8 cellular contexts compared by ENCODE assay signal in genomic region chr5:157142317-157143126, GRCh38. TPM values are rescaled to one million over a fixed set of nuclear protein-coding genes. Genes with fewer than 3 reads are reported as not detected.
DNase-seq lines count a peak whose midpoint lies in the region; ATAC-seq and TF ChIP-seq lines count a peak whose summit lies in the region.

Gene MED7, minus strand, starts transcription at chr5:157142865. Its CDS starts 3,434 bp downstream, at chr5:157139431.

- CTCF ChIA-PET in activated CD8-positive, alpha-beta memory T cell treated with anti-CD3 and anti-CD28 coated beads, Interleukin-2, amount 10 ng/mL, durations not matched to agents 7 days and 5 days (lab: Charles Lee), result interaction anchor here (0.9 to 3.0 kb wide), 24 partner anchors 10 to 601 kb away, joined by 3 to 23 read pairs (median 4); partner anchors contain the start of genes HAVCR2, ITK and LSM11

- H3K9me3 ChIP-seq in NT2/D1 (ENCODE audit: insufficient read depth, low read length), result no peaks in the 10 kb centered on the region
- no peaks in the 10 kb centered on the region for H3K9me3 ChIP-seq in endodermal cell (ENCODE audit: control insufficient read depth, low read length)

- DNase-seq in COR-L47 (lab: John Stamatoyannopoulos, UW), result peak; percentile 98
- DNase-seq in HUDEP-2 (lab: John Stamatoyannopoulos, UW; ENCODE audit: unreplicated experiment in 76 of 76), result peak in 75 of 76 experiments; percentile 45 to 98 (median 91)
- DNase-seq in NT2/D1 (ENCODE audit: low read depth, low spot score), result peak; percentile 96
- peak; percentile 98 for DNase-seq in activated CD8-positive, alpha-beta memory T cell treated with anti-CD3 and anti-CD28 coated beads, Interleukin-2, amount 10 ng/mL, durations not matched to agents 7 days and 5 days
- DNase-seq in endodermal cell, result peak; percentile 97
- peak; percentile 93 for DNase-seq in mesenteric fat pad (ENCODE audit: low spot score)
- DNase-seq in stimulated activated CD8-positive, alpha-beta memory T cell treated with anti-CD3 and anti-CD28 coated beads, Interleukin-15, amount 100 ng/mL, for 24 hours (ENCODE audit: low read depth), result peak; percentile 55

- H3K27me3 ChIP-seq in NT2/D1 (ENCODE audit: insufficient read depth, insufficient read length) (no peaks in the 10 kb centered on the region), endodermal cell (ENCODE audit: control insufficient read depth, insufficient read depth, low read length, poor library complexity, severe bottlenecking) (no peaks in the 10 kb centered on the region)

- no peaks in the 10 kb centered on the region for H3K4me1 ChIP-seq in NT2/D1 (ENCODE audit: insufficient read depth, insufficient read length)
- no peaks in the 10 kb centered on the region for H3K4me1 ChIP-seq in endodermal cell (ENCODE audit: control insufficient read depth, insufficient read depth, low read length)

- no peaks in the 10 kb centered on the region for H3K9me3 Mint-ChIP-seq in activated CD8-positive, alpha-beta memory T cell treated with anti-CD3 and anti-CD28 coated beads, Interleukin-2, amount 10 ng/mL, durations not matched to agents 7 days and 5 days (ENCODE audit: low read depth)
- no peaks in the 10 kb centered on the region for H3K9me3 Mint-ChIP-seq in endodermal cell

- no peaks in the 10 kb centered on the region for H3K27me3 Mint-ChIP-seq in activated CD8-positive, alpha-beta memory T cell treated with anti-CD3 and anti-CD28 coated beads, Interleukin-2, amount 10 ng/mL, durations not matched to agents 7 days and 5 days
- peaks cover 2% of the 10 kb centered on the region for H3K27me3 Mint-ChIP-seq in endodermal cell (ENCODE audit: insufficient read depth)

- peak within 1 kb of the TSS; percentile 83 for H3K4me3 Mint-ChIP-seq in activated CD8-positive, alpha-beta memory T cell treated with anti-CD3 and anti-CD28 coated beads, Interleukin-2, amount 10 ng/mL, durations not matched to agents 7 days and 5 days
- H3K4me3 Mint-ChIP-seq in endodermal cell, result peak within 1 kb of the TSS; percentile 94

- H3K36me3 Mint-ChIP-seq in activated CD8-positive, alpha-beta memory T cell treated with anti-CD3 and anti-CD28 coated beads, Interleukin-2, amount 10 ng/mL, durations not matched to agents 7 days and 5 days, result peaks cover 39% of the 10 kb centered on the region
- H3K36me3 Mint-ChIP-seq in endodermal cell (ENCODE audit: low read depth), result peaks cover 36% of the 10 kb centered on the region

- H3K4me1 Mint-ChIP-seq in activated CD8-positive, alpha-beta memory T cell treated with anti-CD3 and anti-CD28 coated beads, Interleukin-2, amount 10 ng/mL, durations not matched to agents 7 days and 5 days, result peaks cover 38% of the 10 kb centered on the region
- H3K4me1 Mint-ChIP-seq in endodermal cell, result peaks cover 7% of the 10 kb centered on the region

- peak within 1 kb of the TSS; percentile 89 for H3K9ac ChIP-seq in NT2/D1 (ENCODE audit: insufficient read length, low read depth)
- H3K9ac ChIP-seq in endodermal cell (ENCODE audit: extremely low read depth, low read length, poor library complexity, severe bottlenecking), result peak within 1 kb of the TSS; percentile 96

- H3K4me3 ChIP-seq in NT2/D1 (ENCODE audit: insufficient read length, low read depth) (peak within 1 kb of the TSS; percentile 92), endodermal cell (ENCODE audit: low read length) (peak within 1 kb of the TSS; percentile 98)

- H3K36me3 ChIP-seq in NT2/D1 (ENCODE audit: insufficient read depth, insufficient read length, low read length), result peaks cover 15% of the 10 kb centered on the region
- peaks cover 20% of the 10 kb centered on the region for H3K36me3 ChIP-seq in endodermal cell (ENCODE audit: control insufficient read depth, insufficient read depth, low read length)

- peak; percentile 99 for ATAC-seq in GM21381 (IDR thresholded peaks at IDR 0.05; ENCODE audit: unreplicated experiment)
- ATAC-seq in activated CD8-positive, alpha-beta memory T cell treated with anti-CD3 and anti-CD28 coated beads, Interleukin-2, amount 10 ng/mL, durations not matched to agents 7 days and 5 days, result peak; percentile 98

- peak within 1 kb of the TSS; percentile 97 for H3K27ac Mint-ChIP-seq in activated CD8-positive, alpha-beta memory T cell treated with anti-CD3 and anti-CD28 coated beads, Interleukin-2, amount 10 ng/mL, durations not matched to agents 7 days and 5 days
- peak within 1 kb of the TSS; percentile 97 for H3K27ac Mint-ChIP-seq in endodermal cell

- no peak for TF ChIP-seq CTCF in endodermal cell (conservative IDR thresholded peaks at IDR 0.05)

- peak within 1 kb of the TSS; percentile 74 for H3K27ac ChIP-seq in endodermal cell (ENCODE audit: low read depth, low read length)

- 0 to 1% methylated on average over 29 to 48 of the region's 48 CpGs for WGBS in endodermal cell (ENCODE audit: insufficient coverage in 1 of 2, insufficient read length in 1 of 2), 2 experiments

RNA-seq across cellular contexts. Expression of gene MED7, which starts in this region (rescaled TPM):
- 10 to 100 TPM; 15.8 to 17.0 TPM for total RNA-seq in activated CD8-positive, alpha-beta memory T cell treated with anti-CD3 and anti-CD28 coated beads, Interleukin-2, amount 10 ng/mL, durations not matched to agents 7 days and 5 days
- total RNA-seq in endodermal cell (10 to 100 TPM; 14.8 to 19.1 TPM), mesenteric fat pad (10.7 TPM)
- 18.5 TPM for polyA plus RNA-seq in endodermal cell (2013, experiment 1 of 2)
- 18.9 TPM for polyA plus RNA-seq in endodermal cell (2013, experiment 2 of 2)

Comparison
In these comparisons a context has a peak if more than half of its experiments do, and no peak if none do; other contexts are left out.
1. Peak in every context shown above with its lines: DNase-seq, ATAC-seq, H3K4me3 ChIP-seq and H3K27ac ChIP-seq.